Comparison of ENCODE assay signal across 9 cellular contexts in genomic region chr1:227885135-227885647, GRCh38.
DNase-seq lines count a peak whose midpoint lies in the region; ATAC-seq and TF ChIP-seq lines count a peak whose summit lies in the region.
"Had no signal": no experiment of that assay in that cellular context is flagged by ENCODE, and none has a peak within 500 bp of the region (broad histone marks: within the 10 kb centered on the region; RNA-seq: fewer than 3 reads in every experiment).

No MANE protein-coding gene starts in this region.

- H3K4me3 ChIP-seq in DND-41 (ENCODE audit: low read depth in 1 of 2, low read length in 2 of 2), result no peak overlapping the region

- peaks cover 4% of the 10 kb centered on the region; the same call in 1 of the 2 replicates for H4K20me1 ChIP-seq in DND-41 (ENCODE audit: insufficient read depth, low read length)

- ATAC-seq in DND-41 (ENCODE audit: insufficient read depth, low read depth), result no peak
- ATAC-seq in GM19467 (IDR thresholded peaks at IDR 0.05; ENCODE audit: unreplicated experiment), result no peak
- ATAC-seq in HG02759 (IDR thresholded peaks at IDR 0.05; ENCODE audit: unreplicated experiment), result no peak
- ATAC-seq in GM18870 (IDR thresholded peaks at IDR 0.05; ENCODE audit: unreplicated experiment), result no peak

- no peaks in the 10 kb centered on the region for H3K79me2 ChIP-seq in DND-41 (ENCODE audit: insufficient read depth, low read length)

- H3K9me3 Mint-ChIP-seq in endothelial cell (ENCODE audit: unreplicated experiment), result no peaks in the 10 kb centered on the region
- H3K9me3 Mint-ChIP-seq in osteocyte (ENCODE audit: unreplicated experiment), result no peaks in the 10 kb centered on the region

- no peak overlapping the region for H2AFZ ChIP-seq in DND-41 (ENCODE audit: low read depth, low read length)

- H3K9ac ChIP-seq in DND-41 (ENCODE audit: low read depth, low read length), result no peak overlapping the region

- H3K27me3 Mint-ChIP-seq in endothelial cell (ENCODE audit: unreplicated experiment) (peaks cover 7% of the 10 kb centered on the region), osteocyte (ENCODE audit: unreplicated experiment) (peaks cover 21% of the 10 kb centered on the region)

- H3K27ac ChIP-seq in DND-41 (ENCODE audit: low read length), result no peak overlapping the region

- DNase-seq in DND-41 (peak; percentile 5), endothelial cell (ENCODE audit: low spot score) (peak; percentile 3), osteocyte (ENCODE audit: extremely low spot score, unreplicated experiment) (peak; percentile 81), NCI-H128 (lab: John Stamatoyannopoulos, UW; ENCODE audit: unreplicated experiment) (no peak)
- peak; percentile 39 for DNase-seq in activated CD4-positive, CD25-positive, alpha-beta regulatory T cell treated with anti-CD3 and anti-CD28 coated beads, Interleukin-2, amount 50 U/mL, for 72 hours
- DNase-seq: DMS79 treated with DMSO at 0.1 percent for 48 hours had no signal

- H3K36me3 Mint-ChIP-seq in endothelial cell (ENCODE audit: low read depth, unreplicated experiment) (peaks cover 3% of the 10 kb centered on the region), osteocyte (ENCODE audit: unreplicated experiment) (no peaks in the 10 kb centered on the region)

- H3K9me3 ChIP-seq in DND-41 (ENCODE audit: insufficient read depth, low read length, severe bottlenecking), result no peaks in the 10 kb centered on the region

- no peak overlapping the region for H3K27ac Mint-ChIP-seq in endothelial cell (ENCODE audit: unreplicated experiment)
- no peak overlapping the region for H3K27ac Mint-ChIP-seq in osteocyte (ENCODE audit: unreplicated experiment)

- no peaks in the 10 kb centered on the region for H3K4me1 ChIP-seq in DND-41 (ENCODE audit: insufficient read depth, low read length)

- TF ChIP-seq CTCF in DND-41 (IDR thresholded peaks at IDR 0.05; ENCODE audit: borderline replicate concordance, extremely low read depth, low read length, poor library complexity, severe bottlenecking), result no peak
- TF ChIP-seq CTCF in endothelial cell (IDR thresholded peaks at IDR 0.05; ENCODE audit: unreplicated experiment), result no peak
- TF ChIP-seq CTCF in osteocyte (IDR thresholded peaks at IDR 0.05), result no peak

- H3K4me1 Mint-ChIP-seq in endothelial cell (ENCODE audit: unreplicated experiment) (no peaks in the 10 kb centered on the region), osteocyte (ENCODE audit: unreplicated experiment) (peaks cover 14% of the 10 kb centered on the region)

- H3K36me3 ChIP-seq in DND-41 (ENCODE audit: insufficient read depth, low read length), result no peaks in the 10 kb centered on the region

- H3K27me3 ChIP-seq in DND-41 (ENCODE audit: insufficient read depth, low read length, poor library complexity), result no peaks in the 10 kb centered on the region

- no peak overlapping the region for H3K4me2 ChIP-seq in DND-41 (ENCODE audit: insufficient read depth, low read length)

- no peak overlapping the region for H3K4me3 Mint-ChIP-seq in endothelial cell (ENCODE audit: unreplicated experiment)
- H3K4me3 Mint-ChIP-seq in osteocyte (ENCODE audit: unreplicated experiment), result no peak overlapping the region
